24 cellular contexts compared by ENCODE assay signal in the genomic region with DNA sequence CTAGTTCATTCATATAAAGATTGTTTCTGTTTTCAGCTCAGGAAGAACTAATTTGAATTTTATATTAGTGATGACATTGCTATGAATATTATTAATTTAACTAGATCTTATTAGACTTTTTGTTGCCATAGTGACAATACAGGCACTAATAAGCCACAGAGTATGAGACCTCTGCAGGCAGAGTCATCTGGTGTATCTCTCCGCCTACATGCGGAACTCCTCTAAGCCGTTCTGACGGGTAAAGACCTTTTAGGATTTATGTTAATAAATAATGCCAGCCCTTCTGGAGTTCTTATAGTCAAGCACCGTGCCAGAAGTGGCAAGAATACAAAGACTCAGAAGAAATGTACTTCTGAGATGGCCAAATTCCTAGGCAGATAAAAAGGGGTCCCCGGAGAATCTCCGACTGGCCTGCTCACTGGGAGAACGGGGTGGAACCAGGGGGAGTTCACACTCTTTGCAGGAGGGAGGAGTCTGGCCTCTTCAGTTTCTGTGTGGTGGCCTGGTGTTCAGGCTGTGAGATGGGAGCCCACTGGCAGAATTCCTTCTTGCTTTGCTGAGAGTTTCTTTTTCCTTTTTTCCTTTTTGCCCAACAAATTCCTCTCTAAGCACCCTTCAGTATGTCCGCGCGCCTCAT.
DNase-seq lines count a peak whose midpoint lies in the region; ATAC-seq, FAIRE-seq and TF ChIP-seq lines count a peak whose summit lies in the region.
"Had no signal": no experiment of that assay in that cellular context is flagged by ENCODE, and none has a peak within 500 bp of the region (broad histone marks: within the 10 kb centered on the region; RNA-seq: fewer than 3 reads in every experiment).

No MANE protein-coding gene starts in this region.

- peak overlapping the region; percentile 75 for H3K27ac Mint-ChIP-seq in endodermal cell
- H3K27ac Mint-ChIP-seq in memory B cell, result peak overlapping the region; percentile 95
- H3K27ac Mint-ChIP-seq: activated naive CD4-positive, alpha-beta T cell treated with anti-CD3 and anti-CD28 coated beads for 36 hours had no signal

- BruUV-seq in A673 (replicated peaks; lab: Mats Ljungman, UMichigan), result no TSS peak

- H3K9me3 Mint-ChIP-seq in endodermal cell, result no peaks in the 10 kb centered on the region
- H3K9me3 Mint-ChIP-seq in memory B cell, result no peaks in the 10 kb centered on the region
- H3K9me3 Mint-ChIP-seq: activated naive CD4-positive, alpha-beta T cell treated with anti-CD3 and anti-CD28 coated beads for 36 hours; CD8-positive, alpha-beta memory T cell had no signal

- WGBS in endodermal cell (ENCODE audit: insufficient coverage in 1 of 2, insufficient read length in 1 of 2), 2 experiments, result 90 to 91% methylated on average over 7 to 11 of the region's 11 CpGs
- WGBS in small intestine, 3 donors, result 71 to 82% (median 81%) methylated on average over 11 of the region's 11 CpGs

- H3K27me3 ChIP-seq in A673 (replicated peaks; ENCODE audit: insufficient read depth, low read depth, low read length, poor library complexity) (no peaks in the 10 kb centered on the region), endodermal cell (ENCODE audit: control insufficient read depth, insufficient read depth, low read length, poor library complexity, severe bottlenecking) (no peaks in the 10 kb centered on the region), small intestine (ENCODE audit: control insufficient read depth in 2 of 2, insufficient read depth in 2 of 2, low read length in 2 of 2) (peaks cover 0 to 2% of the 10 kb centered on the region in 2 donors)
- H3K27me3 ChIP-seq: ascending aorta had no signal

- intact Hi-C loops in A673 (cut with micrococcal nuclease; ENCODE audit: unreplicated experiment), result no loop called here

- CTCF ChIA-PET in A673 (lab: Charles Lee), result no interaction called here

- H3K27ac ChIP-seq in A673 (ENCODE audit: low read depth, low read length, poor library complexity, severe bottlenecking), result no peak overlapping the region
- no peak overlapping the region for H3K27ac ChIP-seq in endodermal cell (ENCODE audit: low read depth, low read length)
- H3K27ac ChIP-seq in small intestine (ENCODE audit: low read depth in 1 of 2, low read length in 1 of 2), result no peak overlapping the region
- H3K27ac ChIP-seq: ascending aorta had no signal

- H3K9me3 ChIP-seq in A673 (ENCODE audit: low read depth, low read length, poor library complexity, severe bottlenecking) (no peaks in the 10 kb centered on the region), endodermal cell (ENCODE audit: control insufficient read depth, low read length) (no peaks in the 10 kb centered on the region), small intestine (ENCODE audit: control insufficient read depth, low read depth) (no peaks in the 10 kb centered on the region)
- H3K9me3 ChIP-seq: ascending aorta had no signal

- no peak overlapping the region for H3K9ac ChIP-seq in endodermal cell (ENCODE audit: extremely low read depth, low read length, poor library complexity, severe bottlenecking)

- TF ChIP-seq CTCF in A673 (conservative IDR thresholded peaks at IDR 0.05; ENCODE audit: low read depth, low read length) (no peak), endodermal cell (conservative IDR thresholded peaks at IDR 0.05) (no peak)

- H3K36me3 ChIP-seq in A673 (ENCODE audit: insufficient read depth, low read length, poor library complexity, severe bottlenecking) (no peaks in the 10 kb centered on the region), endodermal cell (ENCODE audit: control insufficient read depth, insufficient read depth, low read length) (no peaks in the 10 kb centered on the region), small intestine (ENCODE audit: control insufficient read depth in 2 of 2, insufficient read depth in 2 of 2, low read length in 2 of 2) (no peaks in the 10 kb centered on the region)
- H3K36me3 ChIP-seq: ascending aorta had no signal

- no peaks in the 10 kb centered on the region for H3K36me3 Mint-ChIP-seq in endodermal cell (ENCODE audit: low read depth)
- peaks cover 7% of the 10 kb centered on the region for H3K36me3 Mint-ChIP-seq in memory B cell

- ATAC-seq in GM18867 (IDR thresholded peaks at IDR 0.05; ENCODE audit: unreplicated experiment) (peak; percentile 29), memory B cell (ENCODE audit: low read depth) (peak; percentile 54), GM19463 (IDR thresholded peaks at IDR 0.05; ENCODE audit: unreplicated experiment) (no peak)
- ATAC-seq: left lobe of liver had no signal

- POLR2A ChIA-PET in A673 (lab: Charles Lee; ENCODE audit: low non-redundant PET), result no interaction called here

- DNase-seq in A673 (ENCODE audit: low spot score) (peak; percentile 9), endodermal cell (peak; percentile 48), memory B cell (ENCODE audit: low spot score in 2 of 2) (peak in 1 of 2 donors; percentile 5), putamen (ENCODE audit: low spot score) (no peak), small intestine (no peak), NCI-H146 (lab: John Stamatoyannopoulos, UW) (no peak)
- DNase-seq: activated naive CD4-positive, alpha-beta T cell treated with anti-CD3 and anti-CD28 coated beads for 36 hours; activated T-cell treated with anti-CD3 and anti-CD28 coated beads, Interleukin-2, amount 50 U/mL, for 48 hours; CD8-positive, alpha-beta memory T cell; cerebellar nuclear complex; effector CD4-positive, alpha-beta T cell; GDM1; GOT3; NCI-H1092; NCI-H2081; NCI-H446 treated with DMSO at 0.1 percent for 48 hours; NK-92 treated with Interleukin-12 subunit alpha and Interleukin-12 subunit beta, amount 100 ng/mL, for 24 hours; retina; T1000 had no signal

- no peak for FAIRE-seq in small intestine (lab: Jason Lieb, UNC)
- FAIRE-seq: GM19239 had no signal

- H3K27me3 Mint-ChIP-seq in endodermal cell (ENCODE audit: insufficient read depth) (no peaks in the 10 kb centered on the region), memory B cell (no peaks in the 10 kb centered on the region)
- H3K27me3 Mint-ChIP-seq: CD8-positive, alpha-beta memory T cell had no signal

- H3K4me1 Mint-ChIP-seq in endodermal cell (peaks cover 43% of the 10 kb centered on the region), memory B cell (peaks cover 21% of the 10 kb centered on the region)

- no peaks in the 10 kb centered on the region for H3K4me1 ChIP-seq in A673 (ENCODE audit: insufficient read depth, low read length, poor library complexity, severe bottlenecking)
- peaks cover 16% of the 10 kb centered on the region for H3K4me1 ChIP-seq in endodermal cell (ENCODE audit: control insufficient read depth, insufficient read depth, low read length)
- H3K4me1 ChIP-seq in small intestine (ENCODE audit: control insufficient read depth in 2 of 2, insufficient read depth in 1 of 2, low read depth in 1 of 2, low read length in 1 of 2), result no peaks in the 10 kb centered on the region
- H3K4me1 ChIP-seq: ascending aorta had no signal

- no peak overlapping the region for H3K4me3 ChIP-seq in A673 (ENCODE audit: low read depth, low read length, poor library complexity, severe bottlenecking)
- no peak overlapping the region for H3K4me3 ChIP-seq in endodermal cell (ENCODE audit: low read length)
- H3K4me3 ChIP-seq in small intestine (ENCODE audit: low read depth in 1 of 2, low read length in 2 of 2), result no peak overlapping the region
- H3K4me3 ChIP-seq: ascending aorta had no signal

- H3K4me3 Mint-ChIP-seq in endodermal cell (no peak overlapping the region), memory B cell (peak overlapping the region; percentile 82)
- H3K4me3 Mint-ChIP-seq: activated naive CD4-positive, alpha-beta T cell treated with anti-CD3 and anti-CD28 coated beads for 36 hours had no signal

Comparison
In these comparisons a context has a peak if more than half of its experiments do, and no peak if none do; other contexts are left out.
1. DNase-seq: peak in A673 (single experiment) and endodermal cell (single experiment); none in putamen (single experiment), small intestine (single experiment) and NCI-H146 (single experiment).